ENCODE assay signal across 16 cellular contexts in genomic region chr19:2118438-2118837, GRCh38. TPM values are rescaled to one million over a fixed set of nuclear protein-coding genes. Genes with fewer than 3 reads are reported as not detected.
DNase-seq lines count a peak whose midpoint lies in the region; ATAC-seq and TF ChIP-seq lines count a peak whose summit lies in the region.
"Had no signal": no experiment of that assay in that cellular context is flagged by ENCODE, and none has a peak within 500 bp of the region (broad histone marks: within the 10 kb centered on the region; RNA-seq: fewer than 3 reads in every experiment).

No MANE protein-coding gene starts in this region.

- H3K27me3 Mint-ChIP-seq in activated naive CD8-positive, alpha-beta T cell treated with anti-CD3 and anti-CD28 coated beads, Interleukin-2, amount 10 ng/mL, durations not matched to agents 7 days and 5 days, result no peaks in the 10 kb centered on the region
- no peaks in the 10 kb centered on the region for H3K27me3 Mint-ChIP-seq in activated naive CD8-positive, alpha-beta T cell treated with anti-CD3 and anti-CD28 coated beads for 36 hours
- no peaks in the 10 kb centered on the region for H3K27me3 Mint-ChIP-seq in progenitor cell of endocrine pancreas

- H3K27ac ChIP-seq in body of pancreas (peak overlapping the region; percentile 52 to 84 (median 67)), tibial nerve (no peak overlapping the region), Karpas-422 (ENCODE audit: low read length) (no peak overlapping the region), adrenal gland (no peak overlapping the region)
- H3K27ac ChIP-seq: 22Rv1, A549, BLaER1 had no signal

- H3K27me3 ChIP-seq in body of pancreas (no peaks in the 10 kb centered on the region), tibial nerve (no peaks in the 10 kb centered on the region), Karpas-422 (ENCODE audit: low read length) (no peaks in the 10 kb centered on the region), adrenal gland (no peaks in the 10 kb centered on the region)
- H3K27me3 ChIP-seq: BLaER1 had no signal

- no peaks in the 10 kb centered on the region for H3K9me2 ChIP-seq in Karpas-422 (replicated peaks; ENCODE audit: insufficient read depth, low read length)

- no peak for TF ChIP-seq CTCF in body of pancreas (IDR thresholded peaks at IDR 0.05)
- no peak for TF ChIP-seq CTCF in progenitor cell of endocrine pancreas (IDR thresholded peaks at IDR 0.05; ENCODE audit: unreplicated experiment)
- no peak for TF ChIP-seq CTCF in tibial nerve (IDR thresholded peaks at IDR 0.05)
- no peak for TF ChIP-seq CTCF in adrenal gland (IDR thresholded peaks at IDR 0.05)

- no peaks in the 10 kb centered on the region for H3K79me2 ChIP-seq in Karpas-422 (ENCODE audit: low read length)

- WGBS in body of pancreas, 2 donors, result 90 to 95% methylated on average over 2 to 17 of the region's 18 CpGs
- 89 to 92% methylated on average over 16 to 18 of the region's 18 CpGs for WGBS in tibial nerve, 2 donors
- 72 to 96% (median 92%) methylated on average over 5 to 18 of the region's 18 CpGs for WGBS in adrenal gland, 4 donors

- POLR2A ChIA-PET in activated naive CD8-positive, alpha-beta T cell treated with anti-CD3 and anti-CD28 coated beads, Interleukin-2, amount 10 ng/mL, durations not matched to agents 7 days and 5 days (lab: Charles Lee), result no interaction called here

- H3K4me2 ChIP-seq in Karpas-422 (ENCODE audit: low read depth, low read length, poor library complexity, severe bottlenecking), result no peak overlapping the region
- H3K4me2 ChIP-seq: A549, BLaER1, GM23338 had no signal

- no peaks in the 10 kb centered on the region for H4K20me1 ChIP-seq in Karpas-422 (ENCODE audit: insufficient read depth, low read depth, low read length)

- H3K9me3 ChIP-seq in body of pancreas, result no peaks in the 10 kb centered on the region
- no peaks in the 10 kb centered on the region for H3K9me3 ChIP-seq in tibial nerve
- H3K9me3 ChIP-seq in Karpas-422 (ENCODE audit: low read length), result no peaks in the 10 kb centered on the region
- H3K9me3 ChIP-seq in adrenal gland (replicated peaks in 1 of 3), result no peaks in the 10 kb centered on the region
- H3K9me3 ChIP-seq: A549, BLaER1 had no signal

- peaks cover 4% of the 10 kb centered on the region for H3K4me1 Mint-ChIP-seq in activated naive CD8-positive, alpha-beta T cell treated with anti-CD3 and anti-CD28 coated beads, Interleukin-2, amount 10 ng/mL, durations not matched to agents 7 days and 5 days
- no peaks in the 10 kb centered on the region for H3K4me1 Mint-ChIP-seq in activated naive CD8-positive, alpha-beta T cell treated with anti-CD3 and anti-CD28 coated beads for 36 hours
- no peaks in the 10 kb centered on the region for H3K4me1 Mint-ChIP-seq in progenitor cell of endocrine pancreas (ENCODE audit: low read depth)
- H3K4me1 Mint-ChIP-seq: GM23338 had no signal

- ATAC-seq in activated naive CD8-positive, alpha-beta T cell treated with anti-CD3 and anti-CD28 coated beads, Interleukin-2, amount 10 ng/mL, durations not matched to agents 7 days and 5 days (ENCODE audit: low read depth), result no peak
- no peak for ATAC-seq in body of pancreas
- ATAC-seq: A549; CD8-positive, alpha-beta T cell; GM23338 had no signal

- no peak overlapping the region for H3K4me3 Mint-ChIP-seq in activated naive CD8-positive, alpha-beta T cell treated with anti-CD3 and anti-CD28 coated beads, Interleukin-2, amount 10 ng/mL, durations not matched to agents 7 days and 5 days
- no peak overlapping the region for H3K4me3 Mint-ChIP-seq in activated naive CD8-positive, alpha-beta T cell treated with anti-CD3 and anti-CD28 coated beads for 36 hours
- no peak overlapping the region for H3K4me3 Mint-ChIP-seq in progenitor cell of endocrine pancreas (ENCODE audit: low read depth)
- H3K4me3 Mint-ChIP-seq: CD8-positive, alpha-beta T cell; GM23338 had no signal

- peaks cover 13% of the 10 kb centered on the region for H3K4me1 ChIP-seq in body of pancreas
- H3K4me1 ChIP-seq in tibial nerve, result peaks cover 0 to 2% (median 0%) of the 10 kb centered on the region in 4 donors
- no peaks in the 10 kb centered on the region for H3K4me1 ChIP-seq in Karpas-422 (ENCODE audit: low read length)
- H3K4me1 ChIP-seq in adrenal gland (replicated peaks in 1 of 2), result peaks cover 0 to 6% of the 10 kb centered on the region in 2 donors
- H3K4me1 ChIP-seq: A549 had no signal

- H3K9me3 Mint-ChIP-seq in activated naive CD8-positive, alpha-beta T cell treated with anti-CD3 and anti-CD28 coated beads, Interleukin-2, amount 10 ng/mL, durations not matched to agents 7 days and 5 days, result no peaks in the 10 kb centered on the region
- H3K9me3 Mint-ChIP-seq in activated naive CD8-positive, alpha-beta T cell treated with anti-CD3 and anti-CD28 coated beads for 36 hours, result no peaks in the 10 kb centered on the region
- no peaks in the 10 kb centered on the region for H3K9me3 Mint-ChIP-seq in progenitor cell of endocrine pancreas (ENCODE audit: low read depth)
- H3K9me3 Mint-ChIP-seq: CD8-positive, alpha-beta T cell; GM23338 had no signal

- peaks cover 12% of the 10 kb centered on the region for H3K36me3 Mint-ChIP-seq in activated naive CD8-positive, alpha-beta T cell treated with anti-CD3 and anti-CD28 coated beads, Interleukin-2, amount 10 ng/mL, durations not matched to agents 7 days and 5 days
- H3K36me3 Mint-ChIP-seq in activated naive CD8-positive, alpha-beta T cell treated with anti-CD3 and anti-CD28 coated beads for 36 hours, result peaks cover 15% of the 10 kb centered on the region
- peaks cover 17% of the 10 kb centered on the region for H3K36me3 Mint-ChIP-seq in progenitor cell of endocrine pancreas (ENCODE audit: insufficient read depth)

- H3K9ac ChIP-seq in Karpas-422 (ENCODE audit: low read length), result no peak overlapping the region
- H3K9ac ChIP-seq: BLaER1 had no signal

- intact Hi-C loops in body of pancreas (cut with DNase I), result no loop called here
- intact Hi-C loops in adrenal gland (cut with DNase I), result no loop called here

- peak overlapping the region; percentile 23 for H3K27ac Mint-ChIP-seq in activated naive CD8-positive, alpha-beta T cell treated with anti-CD3 and anti-CD28 coated beads, Interleukin-2, amount 10 ng/mL, durations not matched to agents 7 days and 5 days
- H3K27ac Mint-ChIP-seq in activated naive CD8-positive, alpha-beta T cell treated with anti-CD3 and anti-CD28 coated beads for 36 hours, result no peak overlapping the region
- peak overlapping the region; percentile 84 for H3K27ac Mint-ChIP-seq in progenitor cell of endocrine pancreas
- H3K27ac Mint-ChIP-seq: CD8-positive, alpha-beta T cell; GM23338 had no signal

- no peak overlapping the region for H3K4me3 ChIP-seq in body of pancreas
- no peak overlapping the region for H3K4me3 ChIP-seq in tibial nerve
- H3K4me3 ChIP-seq in Karpas-422 (ENCODE audit: low read length), result no peak overlapping the region
- H3K4me3 ChIP-seq in adrenal gland, result no peak overlapping the region
- H3K4me3 ChIP-seq: A549, BLaER1, GM23338 had no signal

- H3K36me3 ChIP-seq in body of pancreas (replicated peaks in 1 of 2; ENCODE audit: insufficient read depth in 1 of 2, low read depth in 2 of 2) (peaks cover 26 to 66% of the 10 kb centered on the region in 2 donors), tibial nerve (peaks cover 7 to 100% (median 72%) of the 10 kb centered on the region in 3 donors), Karpas-422 (ENCODE audit: insufficient read depth, low read length) (peaks cover 7% of the 10 kb centered on the region; the same call in 1 of the 2 replicates), adrenal gland (replicated peaks in 1 of 2) (peaks cover 0 to 98% of the 10 kb centered on the region in 2 donors)

- no peak for TF ChIP-seq POLR2A in body of pancreas (IDR thresholded peaks at IDR 0.05)
- no peak for TF ChIP-seq POLR2A in tibial nerve (IDR thresholded peaks at IDR 0.05)
- no peak for TF ChIP-seq POLR2A in adrenal gland (IDR thresholded peaks at IDR 0.05)

- no peak overlapping the region for H2AFZ ChIP-seq in Karpas-422 (ENCODE audit: low read length)
- H2AFZ ChIP-seq: GM23338 had no signal

- TF ChIP-seq EP300 in tibial nerve (IDR thresholded peaks at IDR 0.05), result no peak

- no peak for DNase-seq in activated naive CD8-positive, alpha-beta T cell treated with anti-CD3 and anti-CD28 coated beads, Interleukin-2, amount 10 ng/mL, durations not matched to agents 7 days and 5 days
- no peak for DNase-seq in activated naive CD8-positive, alpha-beta T cell treated with anti-CD3 and anti-CD28 coated beads for 36 hours
- DNase-seq in body of pancreas, result no peak
- DNase-seq in progenitor cell of endocrine pancreas (ENCODE audit: low spot score, unreplicated experiment), result no peak
- DNase-seq in tibial nerve (ENCODE audit: low spot score in 2 of 2), result no peak
- DNase-seq in Karpas-422, result no peak
- no peak for DNase-seq in adrenal gland
- DNase-seq: Calu3; CD8-positive, alpha-beta T cell; DMS79 treated with DMSO at 0.1 percent for 48 hours; GF-D8; HCEC 1CT had no signal

RNA-seq across cellular contexts. Expression of gene IZUMO4, which starts 21.7 kb away (rescaled TPM):
- total RNA-seq in activated naive CD8-positive, alpha-beta T cell treated with anti-CD3 and anti-CD28 coated beads, Interleukin-2, amount 10 ng/mL, durations not matched to agents 7 days and 5 days, result 10 to 100 TPM; 16.0 to 17.7 TPM
- total RNA-seq in activated naive CD8-positive, alpha-beta T cell treated with anti-CD3 and anti-CD28 coated beads for 36 hours, result 10 to 100 TPM; 12.4 to 12.6 TPM
- total RNA-seq in body of pancreas (1 to 10 TPM; 3.4 to 4.0 TPM), progenitor cell of endocrine pancreas (15.9 and 16.5 TPM in 2 replicates), tibial nerve (10 to 100 TPM; 28.6 to 46.3 (median 33.2) TPM), adrenal gland (1 to 10 TPM in 6 of 8 donors, under 1 TPM in 2; 0.69 to 8.7 (median 2.1) TPM)
- total RNA-seq in Karpas-422 (2014; rRNA removed; shearing (Covaris generic); ENCODE audit: low replicate concordance), result 285 and 487 TPM in 2 replicates
- polyA plus RNA-seq in adrenal gland, result 10 to 100 TPM in 2 of 3 donors, 1 to 10 TPM in 1; 2.6 to 24.6 (median 17.4) TPM

RNA-seq across cellular contexts. Expression of gene MOB3A, which starts 22.3 kb away (rescaled TPM):
- total RNA-seq in activated naive CD8-positive, alpha-beta T cell treated with anti-CD3 and anti-CD28 coated beads, Interleukin-2, amount 10 ng/mL, durations not matched to agents 7 days and 5 days, result 100 to 1,000 TPM; 190 to 200 TPM
- 100 to 1,000 TPM; 147 to 153 TPM for total RNA-seq in activated naive CD8-positive, alpha-beta T cell treated with anti-CD3 and anti-CD28 coated beads for 36 hours
- total RNA-seq in body of pancreas, result 10 to 100 TPM; 11.7 to 22.1 TPM
- 33.2 and 38.5 TPM in 2 replicates for total RNA-seq in progenitor cell of endocrine pancreas
- total RNA-seq in tibial nerve, result 10 to 100 TPM; 31.7 to 70.8 (median 35.2) TPM
- total RNA-seq in Karpas-422 (2014; rRNA removed; shearing (Covaris generic); ENCODE audit: low replicate concordance), result 153 and 219 TPM in 2 replicates
- total RNA-seq in adrenal gland, result 10 to 100 TPM; 25.5 to 54.0 (median 45.2) TPM
- polyA plus RNA-seq in adrenal gland, result 10 to 100 TPM; 13.6 to 22.4 (median 16.0) TPM

RNA-seq across cellular contexts. Expression of gene AP3D1, which starts 32.9 kb away (rescaled TPM):
- total RNA-seq in activated naive CD8-positive, alpha-beta T cell treated with anti-CD3 and anti-CD28 coated beads, Interleukin-2, amount 10 ng/mL, durations not matched to agents 7 days and 5 days, result 10 to 100 TPM; 92.6 to 96.5 TPM
- 10 to 100 TPM; 92.0 to 96.0 TPM for total RNA-seq in activated naive CD8-positive, alpha-beta T cell treated with anti-CD3 and anti-CD28 coated beads for 36 hours
- total RNA-seq in body of pancreas (100 to 1,000 TPM in 1 of 2 donors, 10 to 100 TPM in 1; 77.0 to 124 TPM), progenitor cell of endocrine pancreas (123 and 131 TPM in 2 replicates), tibial nerve (100 to 1,000 TPM in 1 of 4 donors, 10 to 100 TPM in 3; 75.2 to 127 (median 83.3) TPM), adrenal gland (100 to 1,000 TPM; 105 to 193 (median 122) TPM)
- total RNA-seq in Karpas-422 (2014; rRNA removed; shearing (Covaris generic); ENCODE audit: low replicate concordance), result 82.3 and 101 TPM in 2 replicates
- 100 to 1,000 TPM in 2 of 3 donors, 10 to 100 TPM in 1; 88.7 to 133 (median 120) TPM for polyA plus RNA-seq in adrenal gland

RNA-seq across cellular contexts. Expression of gene DOT1L, which starts 45.3 kb away (rescaled TPM):
- total RNA-seq in activated naive CD8-positive, alpha-beta T cell treated with anti-CD3 and anti-CD28 coated beads, Interleukin-2, amount 10 ng/mL, durations not matched to agents 7 days and 5 days, result 10 to 100 TPM; 50.1 to 56.2 TPM
- total RNA-seq in activated naive CD8-positive, alpha-beta T cell treated with anti-CD3 and anti-CD28 coated beads for 36 hours, result 10 to 100 TPM; 71.8 to 75.1 TPM
- total RNA-seq in body of pancreas, result 10 to 100 TPM; 10.1 to 44.5 TPM
- total RNA-seq in progenitor cell of endocrine pancreas, result 102 and 106 TPM in 2 replicates
- total RNA-seq in tibial nerve, result 10 to 100 TPM; 13.8 to 59.4 (median 18.1) TPM
- 10.8 and 13.3 TPM in 2 replicates for total RNA-seq in Karpas-422 (2014; rRNA removed; shearing (Covaris generic); ENCODE audit: low replicate concordance)
- 10 to 100 TPM in 7 of 8 donors, 1 to 10 TPM in 1; 5.8 to 98.9 (median 20.8) TPM for total RNA-seq in adrenal gland
- 10 to 100 TPM in 2 of 3 donors, 1 to 10 TPM in 1; 6.8 to 39.2 (median 13.6) TPM for polyA plus RNA-seq in adrenal gland

Comparison
In these comparisons a context has a peak if more than half of its experiments do, and no peak if none do; other contexts are left out.
1. H3K27ac ChIP-seq: peak in body of pancreas (4 of 4); none in tibial nerve (0 of 4), Karpas-422 (single experiment) and adrenal gland (0 of 5).